Comparison of ENCODE assay signal across 8 cellular contexts in genomic region chr7:76397409-76398183, GRCh38. TPM values are rescaled to one million over a fixed set of nuclear protein-coding genes. Genes with fewer than 3 reads are reported as not detected.
DNase-seq lines count a peak whose midpoint lies in the region; ATAC-seq and TF ChIP-seq lines count a peak whose summit lies in the region.

No MANE protein-coding gene starts in this region.

- H3K4me1 ChIP-seq in gastroesophageal sphincter (peaks cover 0 to 28% (median 8%) of the 10 kb centered on the region in 3 donors), transverse colon (peaks cover 11 to 28% (median 21%) of the 10 kb centered on the region in 4 donors)

- H3K27ac Mint-ChIP-seq in CD4-positive, alpha-beta T cell, result no peak overlapping the region

- no peaks in the 10 kb centered on the region for H3K27me3 ChIP-seq in CD4-positive, alpha-beta T cell (ENCODE audit: control insufficient read depth, insufficient read depth, low read length)
- H3K27me3 ChIP-seq in gastroesophageal sphincter (no peaks in the 10 kb centered on the region), transverse colon (no peaks in the 10 kb centered on the region)

- no peaks in the 10 kb centered on the region for H3K9me3 ChIP-seq in CD4-positive, alpha-beta T cell (ENCODE audit: control insufficient read depth, low read length)
- H3K9me3 ChIP-seq in gastroesophageal sphincter (no peaks in the 10 kb centered on the region), transverse colon (no peaks in the 10 kb centered on the region)

- TF ChIP-seq POLR2A in gastroesophageal sphincter (IDR thresholded peaks at IDR 0.05) (peak; percentile 12 to 13), transverse colon (IDR thresholded peaks at IDR 0.05) (peak; percentile 21)

- POLR2A ChIA-PET in CD4-positive, alpha-beta T cell (lab: Charles Lee), result no interaction called here
- POLR2A ChIA-PET in RWPE1 (lab: Yijun Ruan, JAX; ENCODE audit: low non-redundant PET), result interaction anchor here (0.6 kb wide), 1 partner anchor 39 kb away, joined by 6 read pairs; no protein-coding TSS in a partner anchor

- DNase-seq in CD4-positive, alpha-beta T cell, result peak; percentile 71 to 82 (median 78)
- peak; percentile 82 for DNase-seq in RWPE1 (ENCODE audit: low spot score)
- peak; percentile 92 for DNase-seq in activated effector memory CD4-positive, alpha-beta T cell treated with anti-CD3 and anti-CD28 coated beads, Interleukin-2, amount 50 U/mL, for 16 hours
- DNase-seq in posterior cingulate gyrus, result peak; percentile 50 to 97 (median 68)
- peak; percentile 89 for DNase-seq in transverse colon
- DNase-seq in NCI-H1694 treated with DMSO at 0.1 percent for 48 hours (lab: John Stamatoyannopoulos, UW), result no peak

- CTCF ChIA-PET in CD4-positive, alpha-beta T cell (lab: Charles Lee), result no interaction called here
- CTCF ChIA-PET in RWPE1 (lab: Yijun Ruan, JAX), result no interaction called here

- in situ Hi-C loops in transverse colon (cut with MboI; ENCODE audit: low pct_ligation_motif_present in 1 of 4, low pct_unique_long_range_greater_than_20kb in 1 of 4, low sequenced_read_pairs in 3 of 4), result no loop called here

- H3K9me3 Mint-ChIP-seq in CD4-positive, alpha-beta T cell, result no peaks in the 10 kb centered on the region

- WGBS in gastroesophageal sphincter (ENCODE audit: low coverage in 1 of 2), 2 donors, result 63 to 91% methylated on average over 3 to 6 of the region's 45 CpGs
- 10 to 20% methylated on average over 1 to 40 of the region's 45 CpGs for WGBS in transverse colon (ENCODE audit: low coverage in 1 of 2), 2 donors

- intact Hi-C loops in CD4-positive, alpha-beta T cell (cut with DNase I, micrococcal nuclease), result loop anchor here in 1 of 2 experiments (5.0 to 10.0 kb wide), 3 partner anchors 400 to 1137 kb away; partner anchors contain the start of genes POR and PTPN12
- intact Hi-C loops in posterior cingulate gyrus (cut with DNase I), result no loop called here
- intact Hi-C loops in transverse colon (cut with DNase I; ENCODE audit: low total_unique reads), result no loop called here

- peak overlapping the region; percentile 35 to 54 for H3K4me3 ChIP-seq in gastroesophageal sphincter
- peak overlapping the region; percentile 27 to 51 (median 43) for H3K4me3 ChIP-seq in transverse colon

- TF ChIP-seq CTCF in CD4-positive, alpha-beta T cell (IDR thresholded peaks at IDR 0.05), result no peak
- TF ChIP-seq CTCF in RWPE1 (conservative IDR thresholded peaks at IDR 0.05; ENCODE audit: low read depth), result no peak
- peak in 1 of 4 experiments; percentile 13 for TF ChIP-seq CTCF in gastroesophageal sphincter (IDR thresholded peaks at IDR 0.05)
- no peak for TF ChIP-seq CTCF in transverse colon (IDR thresholded peaks at IDR 0.05)

- H3K4me1 Mint-ChIP-seq in CD4-positive, alpha-beta T cell (ENCODE audit: low read depth), result peaks cover 20% of the 10 kb centered on the region

- H3K36me3 ChIP-seq in gastroesophageal sphincter (no peaks in the 10 kb centered on the region), transverse colon (no peaks in the 10 kb centered on the region)

- H3K36me3 Mint-ChIP-seq in CD4-positive, alpha-beta T cell (ENCODE audit: low read depth), result no peaks in the 10 kb centered on the region

- ATAC-seq in CD4-positive, alpha-beta T cell (ENCODE audit: poor library complexity), result peak; percentile 58
- peak; percentile 35 for ATAC-seq in HG02759 (IDR thresholded peaks at IDR 0.05; ENCODE audit: unreplicated experiment)
- peak; percentile 52 for ATAC-seq in gastroesophageal sphincter

- peak overlapping the region; percentile 78 for H3K4me3 Mint-ChIP-seq in CD4-positive, alpha-beta T cell

- no peak overlapping the region for H3K27ac ChIP-seq in CD4-positive, alpha-beta T cell (ENCODE audit: low read depth, low read length)
- peak overlapping the region; percentile 75 for H3K27ac ChIP-seq in RWPE1
- peak overlapping the region in 3 of 4 donors; percentile 27 to 55 (median 44) for H3K27ac ChIP-seq in gastroesophageal sphincter
- peak overlapping the region; percentile 20 to 63 (median 38) for H3K27ac ChIP-seq in transverse colon

- H3K27me3 Mint-ChIP-seq in CD4-positive, alpha-beta T cell, result no peaks in the 10 kb centered on the region

- TF ChIP-seq EP300 in gastroesophageal sphincter (IDR thresholded peaks at IDR 0.05) (no peak), transverse colon (IDR thresholded peaks at IDR 0.05; ENCODE audit: low read depth) (no peak)

RNA-seq across cellular contexts. Expression of gene SSC4D, which starts 11.9 kb away (rescaled TPM):
- total RNA-seq in CD4-positive, alpha-beta T cell, result not detected
- total RNA-seq in gastroesophageal sphincter (1 to 10 TPM in 2 of 4 donors, under 1 TPM in 1, not detected in 1; 0.47 to 1.4 (median 1.1) TPM), transverse colon (under 1 TPM in 1 of 4 donors, not detected in 3; 0.41 TPM)

RNA-seq across cellular contexts. Expression of gene ZP3, which starts 27.2 kb away (rescaled TPM):
- total RNA-seq in CD4-positive, alpha-beta T cell, result 1 to 10 TPM; 3.2 to 7.0 TPM
- total RNA-seq in gastroesophageal sphincter (1 to 10 TPM in 1 of 4 donors, under 1 TPM in 3; 0.20 to 4.7 (median 0.31) TPM), transverse colon (1 to 10 TPM in 2 of 4 donors, not detected in 2; 3.0 to 3.4 TPM)

RNA-seq across cellular contexts. Expression of gene YWHAG, which starts 38.8 kb away (rescaled TPM):
- total RNA-seq in CD4-positive, alpha-beta T cell, result 10 to 100 TPM; 23.4 to 24.3 TPM
- total RNA-seq in gastroesophageal sphincter (10 to 100 TPM; 49.8 to 86.2 (median 70.3) TPM), transverse colon (10 to 100 TPM; 35.9 to 71.6 (median 48.2) TPM)
